In the genomic region with DNA sequence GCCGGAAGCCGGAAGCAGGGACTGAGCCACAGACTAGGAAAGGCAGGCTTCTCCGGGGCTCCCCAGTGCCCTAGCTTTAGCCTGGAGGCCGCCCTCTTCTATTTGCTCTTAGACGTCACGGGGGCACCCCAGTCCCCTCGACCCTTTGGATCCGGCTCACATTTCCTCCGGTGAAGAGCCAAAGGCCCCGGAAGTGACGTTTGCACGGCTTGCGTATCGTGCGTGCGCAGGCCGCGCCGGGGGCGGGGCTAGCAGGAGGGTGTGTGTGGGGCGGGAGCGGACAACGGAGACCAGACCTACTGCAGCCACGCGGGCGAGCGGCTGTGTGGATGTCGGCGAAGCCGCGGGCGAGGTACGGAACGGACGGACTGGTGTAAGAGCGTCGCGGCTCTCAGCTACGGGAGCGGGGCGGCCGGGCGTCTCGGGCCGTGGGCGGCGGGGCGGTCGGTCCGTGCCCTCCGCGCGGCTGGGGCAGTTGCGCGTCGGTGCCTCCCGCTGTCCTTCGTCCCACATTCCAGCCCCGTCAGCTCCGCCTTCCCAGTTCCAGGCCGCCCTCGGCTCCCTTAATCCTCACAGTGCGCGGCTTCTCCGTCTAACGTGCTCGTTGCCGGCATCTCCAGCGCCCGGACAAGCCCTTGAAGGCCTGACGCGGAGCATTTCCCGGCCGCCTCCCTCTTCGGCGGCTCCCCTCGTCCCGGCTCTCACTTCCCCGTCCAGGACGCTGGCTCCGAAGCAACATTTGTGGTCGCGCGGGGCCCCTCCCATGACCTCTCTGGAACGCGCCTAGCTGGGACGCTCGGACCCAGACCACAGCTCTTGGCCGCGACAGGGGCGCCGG, we compare ENCODE assay signal across 7 cellular contexts.
DNase-seq lines count a peak whose midpoint lies in the region; ATAC-seq and TF ChIP-seq lines count a peak whose summit lies in the region.

No MANE protein-coding gene starts in this region.

- peak; percentile 78 for DNase-seq in NCI-H2029 treated with DMSO at 0.1 percent for 48 hours (lab: John Stamatoyannopoulos, UW)
- peak; percentile 89 for DNase-seq in T1000 (lab: John Stamatoyannopoulos, UW)
- peak; percentile 98 for DNase-seq in astrocyte of the spinal cord (ENCODE audit: low read depth, low spot score)
- DNase-seq in hypothalamus (lab: John Stamatoyannopoulos, UW): peak; percentile 85 to 99 (median 97)
- peak; percentile 94 for DNase-seq in retinal pigment epithelial cell (ENCODE audit: low read depth)

- TF ChIP-seq CTCF in astrocyte of the spinal cord (IDR thresholded peaks at IDR 0.05; ENCODE audit: low read depth, low read length): no peak
- no peak for TF ChIP-seq CTCF in retinal pigment epithelial cell (conservative IDR thresholded peaks at IDR 0.05; ENCODE audit: low read depth, low read length)

- in situ Hi-C loops in astrocyte of the spinal cord (cut with HindIII; ENCODE audit: low sequenced_read_pairs): no loop called here

- peak; percentile 94 for ATAC-seq in GM18511 (IDR thresholded peaks at IDR 0.05; ENCODE audit: unreplicated experiment)
- peak; percentile 93 for ATAC-seq in HG03025 (IDR thresholded peaks at IDR 0.05; ENCODE audit: low FRiP score, unreplicated experiment)

- H3K4me3 ChIP-seq in astrocyte of the spinal cord (ENCODE audit: low read depth, low read length) (peak overlapping the region; percentile 90), retinal pigment epithelial cell (ENCODE audit: low read length) (peak overlapping the region; percentile 76)

Comparison
In these comparisons a context has a peak if more than half of its experiments do, and no peak if none do; other contexts are left out.
1. Peak in every context shown above with its lines: DNase-seq, ATAC-seq and H3K4me3 ChIP-seq.